8 cellular contexts compared by ENCODE assay signal in genomic region chr3:180679178-180680096, GRCh38. TPM values are rescaled to one million over a fixed set of nuclear protein-coding genes. Genes with fewer than 3 reads are reported as not detected.
A peak's percentile ranks its signal among the peaks of the same experiment; 100 is the strongest.
DNase-seq lines count a peak whose midpoint lies in the region; ATAC-seq, FAIRE-seq and TF ChIP-seq lines count a peak whose summit lies in the region.

Gene CCDC39, minus strand, starts transcription at chr3:180679489. Its CDS starts 109 bp downstream, at chr3:180679380.

- H3K27ac Mint-ChIP-seq in memory B cell, result no peak within 1 kb of the TSS

- FAIRE-seq in A549 (lab: Jason Lieb, UNC), result no peak

- POLR2A ChIA-PET in A549 (lab: Yijun Ruan, JAX), result no interaction called here

- H3K4me1 Mint-ChIP-seq in memory B cell, result peaks cover 8% of the 10 kb centered on the region

- DNase-seq in A549 (ENCODE audit: low read depth in 1 of 2, low spot score in 1 of 2), result peak; percentile 34 to 55
- DNase-seq in NCI-H2196 treated with DMSO at 0.1 percent for 48 hours (lab: John Stamatoyannopoulos, UW; ENCODE audit: unreplicated experiment), result peak; percentile 67
- peak; percentile 79 to 82 for DNase-seq in activated CD4-positive, alpha-beta T cell treated with anti-CD3 and anti-CD28 coated beads, Interleukin-2, amount 50 U/mL, for 48 hours
- peak; percentile 17 for DNase-seq in effector CD8-positive, alpha-beta T cell (lab: John Stamatoyannopoulos, UW)
- peak; percentile 13 to 27 for DNase-seq in memory B cell (ENCODE audit: low spot score in 2 of 2)
- DNase-seq in stimulated activated CD4-positive, alpha-beta T cell treated with anti-CD3 and anti-CD28 coated beads, TNF-alpha, amount 100 ng/mL, for 48 hours (ENCODE audit: low read depth in 3 of 3), result peak; percentile 53 to 62 (median 57)

- peaks cover 15% of the 10 kb centered on the region for H3K27me3 Mint-ChIP-seq in memory B cell

- H3K9me3 ChIP-seq in A549, result no peaks in the 10 kb centered on the region

- peak; percentile 95 to 96 for ATAC-seq in A549
- ATAC-seq in GM18858 (IDR thresholded peaks at IDR 0.05; ENCODE audit: unreplicated experiment), result peak; percentile 94
- ATAC-seq in HG03095 (IDR thresholded peaks at IDR 0.05; ENCODE audit: unreplicated experiment), result peak; percentile 93
- ATAC-seq in memory B cell (ENCODE audit: low read depth), result peak; percentile 84

- TF ChIP-seq CTCF in A549 (IDR thresholded peaks at IDR 0.05), result no peak

- peaks cover 1% of the 10 kb centered on the region for H3K9me3 Mint-ChIP-seq in memory B cell

- CTCF ChIA-PET in A549 (lab: Yijun Ruan, JAX), result no interaction called here

- H3K36me3 Mint-ChIP-seq in memory B cell, result no peaks in the 10 kb centered on the region

- no peak for TF ChIP-seq RAD21 in A549 (conservative IDR thresholded peaks at IDR 0.05 in 1 of 2, IDR thresholded peaks at IDR 0.05 in 1 of 2)

- no peak for TF ChIP-seq EP300 in A549 (IDR thresholded peaks at IDR 0.05)

- WGBS in A549 (ENCODE audit: missing lambda C conversion rate), result 17% methylated on average over 34 of the region's 56 CpGs

- TF ChIP-seq POLR2A in A549 (IDR thresholded peaks at IDR 0.05; ENCODE audit: low read length), result no peak

- H3K27ac ChIP-seq in A549, result peak within 1 kb of the TSS in 1 of 2 experiments; percentile 75; a peak in 3 of 6 replicates

- peak within 1 kb of the TSS; percentile 90 for H3K4me3 Mint-ChIP-seq in memory B cell

- H3K4me1 ChIP-seq in A549, result no peaks in the 10 kb centered on the region

- peak within 1 kb of the TSS; percentile 53 for H3K4me3 ChIP-seq in A549

- H3K4me2 ChIP-seq in A549, result peak within 1 kb of the TSS; percentile 89

TF ChIP-seq in A549, 52 proteins besides CTCF, POLR2A, EP300 and RAD21:
- TF ChIP-seq JUNB (IDR thresholded peaks at IDR 0.05), result no peak
- no peak for TF ChIP-seq HDAC2 (IDR thresholded peaks at IDR 0.05)
- TF ChIP-seq ZC3H11A (IDR thresholded peaks at IDR 0.05), result no peak
- TF ChIP-seq RCOR1 (IDR thresholded peaks at IDR 0.05; ENCODE audit: low read depth, low read length), result no peak
- TF ChIP-seq E2F6 (IDR thresholded peaks at IDR 0.05; ENCODE audit: borderline replicate concordance, low read depth), result 0 out of 2 replicates have a peak, but pooled peaks have one; percentile 31
- TF ChIP-seq CHD2 (IDR thresholded peaks at IDR 0.05; ENCODE audit: low read length, partially characterized antibody), result no peak
- TF ChIP-seq KDM1A (IDR thresholded peaks at IDR 0.05; ENCODE audit: low read depth), result no peak
- no peak for TF ChIP-seq RFX5 (IDR thresholded peaks at IDR 0.05)
- TF ChIP-seq HOXB13 (CRISPR knock-in tag; IDR thresholded peaks at IDR 0.05; ENCODE audit: low read depth), result no peak
- peak; percentile 45; the same call in 1 of the 2 replicates for TF ChIP-seq PHF8 (IDR thresholded peaks at IDR 0.05; ENCODE audit: borderline replicate concordance, low read depth)
- TF ChIP-seq FOSB (CRISPR knock-in tag; IDR thresholded peaks at IDR 0.05), result no peak
- TF ChIP-seq HOXA7 (CRISPR knock-in tag; IDR thresholded peaks at IDR 0.05), result no peak

RNA-seq across cellular contexts. Expression of gene CCDC39, which starts in this region (rescaled TPM):
- polyA plus RNA-seq in A549 (2011; rRNA removed) (not detected in 2 replicates), A549 (2017; fragmentation: RNase III; extraction: RNeasy Plus Mini Kit Qiagen cat#74134 plus additional on column Dnase treatment) (not detected in 3 replicates)
- not detected in 2 replicates for polyA plus RNA-seq in A549 (2012; cell fraction: cytosol; rRNA removed)
- not detected in 2 replicates for polyA plus RNA-seq in A549 (2012; cell fraction: nucleus; rRNA removed)
- not detected in 2 replicates for polyA minus RNA-seq in A549 (2011; rRNA and poly(A)+ RNA removed)

Comparison
In these comparisons a context has a peak if more than half of its experiments do, and no peak if none do; other contexts are left out.
1. Peak in DNase-seq, ATAC-seq, H3K4me3 ChIP-seq and H3K4me2 ChIP-seq in A549; RNA of the gene not detected or under 1 TPM.
2. DNase-seq: peak in every context shown above with its lines; median percentile 80 in activated CD4-positive, alpha-beta T cell treated with anti-CD3 and anti-CD28 coated beads, Interleukin-2, amount 50 U/mL, for 48 hours; 67 in NCI-H2196 treated with DMSO at 0.1 percent for 48 hours; 57 in stimulated activated CD4-positive, alpha-beta T cell treated with anti-CD3 and anti-CD28 coated beads, TNF-alpha, amount 100 ng/mL, for 48 hours; 44 in A549; 20 in memory B cell; 17 in effector CD8-positive, alpha-beta T cell.